1 cellular context compared by ENCODE assay signal in genomic region chr6:136539967-136540366, GRCh38.
TF ChIP-seq lines count a peak whose summit lies in the region.

No MANE protein-coding gene starts in this region.

TF ChIP-seq in WTC11, 78 proteins besides CTCF, POLR2A, EP300 and RAD21 (continued from another document):
- TF ChIP-seq ZNF532 (CRISPR knock-in tag; IDR thresholded peaks at IDR 0.05; ENCODE audit: borderline replicate concordance) (no peak), MAX (CRISPR knock-in tag; IDR thresholded peaks at IDR 0.05) (no peak), ZBTB43 (CRISPR knock-in tag; IDR thresholded peaks at IDR 0.05) (no peak)
